1 cellular context compared by ENCODE assay signal in the genomic region with DNA sequence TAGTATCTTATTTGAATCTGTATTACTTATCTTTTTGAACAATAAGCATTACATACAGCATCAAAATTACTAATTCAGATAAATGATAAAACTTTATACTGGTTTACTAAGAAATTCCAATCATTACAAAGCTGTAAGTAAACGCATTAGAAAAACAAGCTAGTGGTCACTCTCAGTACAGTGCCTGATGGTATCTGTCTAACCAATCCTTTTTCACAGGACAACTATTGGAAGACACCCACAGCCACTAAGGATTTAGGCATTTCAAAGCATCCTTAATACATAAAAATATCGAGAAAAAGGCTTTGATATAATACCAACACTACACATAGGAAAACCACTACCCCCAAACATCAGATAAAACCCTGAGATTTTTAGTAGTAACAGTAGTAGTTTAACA.
TF ChIP-seq lines count a peak whose summit lies in the region.

No MANE protein-coding gene starts in this region.

TF ChIP-seq in endothelial cell of umbilical vein, 7 proteins besides CTCF, POLR2A, EP300 and RAD21 (continued from another document):
- TF ChIP-seq, protein P1, sequence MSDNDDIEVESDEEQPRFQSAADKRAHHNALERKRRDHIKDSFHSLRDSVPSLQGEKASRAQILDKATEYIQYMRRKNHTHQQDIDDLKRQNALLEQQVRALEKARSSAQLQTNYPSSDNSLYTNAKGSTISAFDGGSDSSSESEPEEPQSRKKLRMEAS (IDR thresholded peaks at IDR 0.05; ENCODE audit: insufficient read depth, insufficient read length), result no peak
- TF ChIP-seq MYC (IDR thresholded peaks at IDR 0.05; ENCODE audit: low read depth, low read length) (no peak), FOS (IDR thresholded peaks at IDR 0.05; ENCODE audit: borderline replicate concordance, insufficient read depth, low read length) (no peak)
